Comparison of ENCODE assay signal across 8 cellular contexts in the genomic region with DNA sequence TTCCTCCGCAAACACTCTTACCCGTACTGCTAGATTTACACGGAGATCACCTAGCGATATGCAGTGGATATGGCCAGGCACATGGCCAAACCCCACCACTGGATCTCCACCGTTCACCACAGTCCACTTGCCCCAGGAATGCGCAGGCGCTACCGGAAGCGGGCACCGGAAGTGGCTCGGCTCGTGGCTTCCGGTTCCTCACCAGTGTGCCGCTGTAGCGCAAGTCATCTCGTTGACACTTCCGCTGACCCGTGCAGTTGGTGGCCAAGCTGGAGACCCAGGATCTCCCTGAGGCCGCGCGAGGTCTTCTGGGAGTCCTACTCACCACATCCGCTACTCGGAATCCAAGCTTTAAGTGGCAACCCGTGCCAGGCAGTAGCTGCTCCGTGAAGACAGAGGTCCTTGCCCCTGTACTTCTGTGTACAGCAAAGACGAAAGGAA. TPM values are rescaled to one million over a fixed set of nuclear protein-coding genes. Genes with fewer than 3 reads are reported as not detected.
DNase-seq lines count a peak whose midpoint lies in the region; ATAC-seq and TF ChIP-seq lines count a peak whose summit lies in the region.

No MANE protein-coding gene starts in this region.

- peak overlapping the region; percentile 89 for H2AFZ ChIP-seq in IMR-90 (replicated peaks; ENCODE audit: low read length, poor library complexity)

- TF ChIP-seq CTCF in IMR-90 (conservative IDR thresholded peaks at IDR 0.05; ENCODE audit: low read depth, low read length): no peak

- no peak overlapping the region for H2BK120ac ChIP-seq in IMR-90 (ENCODE audit: low read depth, low read length)

- TF ChIP-seq POLR2A in IMR-90 (IDR thresholded peaks at IDR 0.05; ENCODE audit: low read depth, low read length): no peak

- H3K9me3 ChIP-seq in IMR-90 (ENCODE audit: control insufficient read depth, insufficient read depth, low read length): peaks cover 7% of the 10 kb centered on the region

- peak overlapping the region; percentile 52 for H2AK5ac ChIP-seq in IMR-90 (ENCODE audit: low read depth, low read length)

- no TSS peak for BruUV-seq in IMR-90 (replicated peaks; lab: Mats Ljungman, UMichigan)

- H2BK20ac ChIP-seq in IMR-90 (ENCODE audit: low read depth, low read length): no peak overlapping the region

- H2BK15ac ChIP-seq in IMR-90 (ENCODE audit: low read depth, low read length): no peak overlapping the region

- H2BK5ac ChIP-seq in IMR-90 (ENCODE audit: low read depth, low read length, poor library complexity, severe bottlenecking): no peak overlapping the region

- H3K18ac ChIP-seq in IMR-90 (ENCODE audit: low read depth, low read length): no peak overlapping the region; the same call in 1 of the 2 replicates

- peak overlapping the region; percentile 39; the same call in 1 of the 2 replicates for H3K14ac ChIP-seq in IMR-90 (replicated peaks; ENCODE audit: low read depth, low read length)

- peaks cover 7% of the 10 kb centered on the region; the same call in 1 of the 2 replicates for H3K36me3 ChIP-seq in IMR-90 (ENCODE audit: control insufficient read depth, insufficient read depth, low read length)

- H4K20me1 ChIP-seq in IMR-90 (ENCODE audit: insufficient read depth, low read length): no peaks in the 10 kb centered on the region

- intact Hi-C loops in IMR-90 (cut with micrococcal nuclease): no loop called here
- intact Hi-C loops in cardiac septum (cut with DNase I): no loop called here

- dilution Hi-C loops in IMR-90 (cut with HindIII; ENCODE audit: low sequenced_read_pairs, unreplicated experiment): no loop called here

- CTCF ChIA-PET in IMR-90 (lab: Yijun Ruan, JAX): no interaction called here

- H3K79me1 ChIP-seq in IMR-90 (ENCODE audit: low read depth in 1 of 2, low read length in 2 of 2): peaks cover 0 to 3% of the 10 kb centered on the region in 2 experiments; a peak in 2 of 4 replicates

- no peak overlapping the region for H4K91ac ChIP-seq in IMR-90 (ENCODE audit: insufficient read depth, low read depth, low read length)

- H3K23ac ChIP-seq in IMR-90 (ENCODE audit: low read depth, low read length): no peak overlapping the region; the same call in 1 of the 2 replicates

- peak; percentile 31 for DNase-seq in IMR-90
- peak; percentile 20 for DNase-seq in activated T-cell treated with anti-CD3 and anti-CD28 coated beads for 4 hours
- peak; percentile 76 for DNase-seq in cardiac septum (ENCODE audit: low spot score)
- DNase-seq in stimulated activated CD4-positive, alpha-beta T cell treated with anti-CD3 and anti-CD28 coated beads, Interleukin-4, amount 100 ng/mL, for 4 hours: peak; percentile 50 to 64
- no peak for DNase-seq in SW 1271 (lab: John Stamatoyannopoulos, UW)
- DNase-seq in DMS 273 (lab: John Stamatoyannopoulos, UW; ENCODE audit: unreplicated experiment): no peak

- H3K4ac ChIP-seq in IMR-90 (ENCODE audit: low read depth, low read length): no peak overlapping the region

- WGBS in IMR-90 (ENCODE audit: extremely low coverage in 2 of 2, insufficient read length in 1 of 2), 2 experiments: 62% methylated on average over 7 of the region's 26 CpGs; no CpG with 5 or more reads in 1 of the 2 experiments

- no peaks in the 10 kb centered on the region for H3K9me1 ChIP-seq in IMR-90 (ENCODE audit: insufficient read depth, low read length)

- H3K27ac ChIP-seq in IMR-90 (ENCODE audit: insufficient read depth, low read length): no peak overlapping the region

- H4K8ac ChIP-seq in IMR-90 (ENCODE audit: low read depth in 2 of 2, low read length in 2 of 2): peak overlapping the region; percentile 67 to 85

- H3K56ac ChIP-seq in IMR-90 (ENCODE audit: extremely low read depth, insufficient read depth, low read length): no peak overlapping the region

- peak overlapping the region; percentile 68 for H2AK9ac ChIP-seq in IMR-90 (replicated peaks; ENCODE audit: low read depth, low read length, poor library complexity)

- in situ Hi-C loops in IMR-90 (cut with MboI; ENCODE audit: low sequenced_read_pairs): no loop called here

- POLR2A ChIA-PET in IMR-90 (lab: Charles Lee; ENCODE audit: unreplicated experiment): no interaction called here

- peak overlapping the region; percentile 75 for H4K5ac ChIP-seq in IMR-90 (ENCODE audit: low read depth, low read length)

- no peak overlapping the region for H3K9ac ChIP-seq in IMR-90 (ENCODE audit: low read depth, low read length)

- peak; percentile 80 for ATAC-seq in IMR-90 (ENCODE audit: low read depth)
- ATAC-seq in GM21526 (IDR thresholded peaks at IDR 0.05; ENCODE audit: low FRiP score, unreplicated experiment): no peak
- no peak for ATAC-seq in HG03196 (IDR thresholded peaks at IDR 0.05; ENCODE audit: unreplicated experiment)

- H3K4me1 ChIP-seq in IMR-90 (ENCODE audit: control insufficient read depth, insufficient read depth, low read length): no peaks in the 10 kb centered on the region

- TF ChIP-seq RAD21 in IMR-90 (IDR thresholded peaks at IDR 0.05; ENCODE audit: low read length): no peak

- peak overlapping the region; percentile 42 for H3K4me3 ChIP-seq in IMR-90 (ENCODE audit: insufficient read depth, low read depth, low read length)

- H3K27me3 ChIP-seq in IMR-90 (ENCODE audit: control insufficient read depth, insufficient read depth, low read length): 0 out of 2 replicates have a peak, but pooled peaks cover 2% of the 10 kb centered on the region

- H3K4me2 ChIP-seq in IMR-90 (ENCODE audit: low read depth, low read length): peak overlapping the region; percentile 67

TF ChIP-seq in IMR-90, 13 proteins besides CTCF, POLR2A, EP300 and RAD21:
- TF ChIP-seq MAFK (IDR thresholded peaks at IDR 0.05; ENCODE audit: low read depth, low read length) (no peak), FOS (IDR thresholded peaks at IDR 0.05; ENCODE audit: low read depth, low read length) (no peak), CEBPB (IDR thresholded peaks at IDR 0.05; ENCODE audit: low read depth, low read length) (no peak), RFX5 (IDR thresholded peaks at IDR 0.05; ENCODE audit: low read depth, low read length) (no peak), BHLHE40 (IDR thresholded peaks at IDR 0.05; ENCODE audit: low read depth, low read length) (no peak), NFE2L2 (IDR thresholded peaks at IDR 0.05; ENCODE audit: low read depth, low read length) (no peak), CHD1 (IDR thresholded peaks at IDR 0.05; ENCODE audit: low read depth, low read length) (no peak), MXI1 (IDR thresholded peaks at IDR 0.05; ENCODE audit: borderline replicate concordance, low read depth, low read length) (no peak), MAZ (IDR thresholded peaks at IDR 0.05; ENCODE audit: borderline replicate concordance, low read depth, low read length) (no peak), RCOR1 (IDR thresholded peaks at IDR 0.05; ENCODE audit: insufficient replicate concordance, low read length) (no peak), SMC3 (IDR thresholded peaks at IDR 0.05; ENCODE audit: low read depth, low read length) (no peak)
- TF ChIP-seq, protein P1, sequence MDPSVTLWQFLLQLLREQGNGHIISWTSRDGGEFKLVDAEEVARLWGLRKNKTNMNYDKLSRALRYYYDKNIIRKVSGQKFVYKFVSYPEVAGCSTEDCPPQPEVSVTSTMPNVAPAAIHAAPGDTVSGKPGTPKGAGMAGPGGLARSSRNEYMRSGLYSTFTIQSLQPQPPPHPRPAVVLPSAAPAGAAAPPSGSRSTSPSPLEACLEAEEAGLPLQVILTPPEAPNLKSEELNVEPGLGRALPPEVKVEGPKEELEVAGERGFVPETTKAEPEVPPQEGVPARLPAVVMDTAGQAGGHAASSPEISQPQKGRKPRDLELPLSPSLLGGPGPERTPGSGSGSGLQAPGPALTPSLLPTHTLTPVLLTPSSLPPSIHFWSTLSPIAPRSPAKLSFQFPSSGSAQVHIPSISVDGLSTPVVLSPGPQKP (IDR thresholded peaks at IDR 0.05; ENCODE audit: borderline replicate concordance, low read depth, low read length): no peak
- TF ChIP-seq, protein P2, sequence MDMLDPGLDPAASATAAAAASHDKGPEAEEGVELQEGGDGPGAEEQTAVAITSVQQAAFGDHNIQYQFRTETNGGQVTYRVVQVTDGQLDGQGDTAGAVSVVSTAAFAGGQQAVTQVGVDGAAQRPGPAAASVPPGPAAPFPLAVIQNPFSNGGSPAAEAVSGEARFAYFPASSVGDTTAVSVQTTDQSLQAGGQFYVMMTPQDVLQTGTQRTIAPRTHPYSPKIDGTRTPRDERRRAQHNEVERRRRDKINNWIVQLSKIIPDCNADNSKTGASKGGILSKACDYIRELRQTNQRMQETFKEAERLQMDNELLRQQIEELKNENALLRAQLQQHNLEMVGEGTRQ (IDR thresholded peaks at IDR 0.05; ENCODE audit: low read depth, low read length): no peak

RNA-seq across cellular contexts. Expression of a gene that starts 11.5 kb away (rescaled TPM):
- 3.0 and 3.1 TPM in 2 replicates for total RNA-seq in IMR-90 (2012; rRNA removed)
- 0.79 and 0.91 TPM in 2 replicates for polyA plus RNA-seq in IMR-90 (2012; rRNA removed)
- 0.24 and 0.31 TPM in 2 replicates for polyA plus RNA-seq in IMR-90 (2012; cell fraction: cytosol; rRNA removed)
- polyA plus RNA-seq in IMR-90 (2012; cell fraction: nucleus; rRNA removed; ENCODE audit: low replicate concordance): 0.24 and 1.9 TPM in 2 replicates
- 1.8 TPM for total RNA-seq in cardiac septum

RNA-seq across cellular contexts. Expression of a gene that starts 11.7 kb away (rescaled TPM):
- total RNA-seq in IMR-90 (2012; rRNA removed) (5.6 and 7.5 TPM in 2 replicates), cardiac septum (25.5 TPM)
- 15.2 and 18.0 TPM in 2 replicates for polyA plus RNA-seq in IMR-90 (2012; rRNA removed)
- 9.1 and 16.7 TPM in 2 replicates for polyA plus RNA-seq in IMR-90 (2012; cell fraction: cytosol; rRNA removed)
- 25.4 and 50.3 TPM in 2 replicates for polyA plus RNA-seq in IMR-90 (2012; cell fraction: nucleus; rRNA removed; ENCODE audit: low replicate concordance)

RNA-seq across cellular contexts. Expression of a gene that starts 30.8 kb away (rescaled TPM):
- total RNA-seq in IMR-90 (2012; rRNA removed): 5.3 and 7.2 TPM in 2 replicates
- polyA plus RNA-seq in IMR-90 (2012; rRNA removed): 9.4 and 10.6 TPM in 2 replicates
- polyA plus RNA-seq in IMR-90 (2012; cell fraction: cytosol; rRNA removed): 6.6 and 9.8 TPM in 2 replicates
- polyA plus RNA-seq in IMR-90 (2012; cell fraction: nucleus; rRNA removed; ENCODE audit: low replicate concordance): 5.1 and 8.9 TPM in 2 replicates
- 9.2 TPM for total RNA-seq in cardiac septum

RNA-seq across cellular contexts. Expression of a gene that starts 31.0 kb away (rescaled TPM):
- total RNA-seq in IMR-90 (2012; rRNA removed): 10.0 and 16.5 TPM in 2 replicates
- polyA plus RNA-seq in IMR-90 (2012; rRNA removed): 10.3 and 13.0 TPM in 2 replicates
- 4.4 and 6.0 TPM in 2 replicates for polyA plus RNA-seq in IMR-90 (2012; cell fraction: cytosol; rRNA removed)
- polyA plus RNA-seq in IMR-90 (2012; cell fraction: nucleus; rRNA removed; ENCODE audit: low replicate concordance): 8.0 and 18.2 TPM in 2 replicates
- 7.2 TPM for total RNA-seq in cardiac septum

Comparison
In these comparisons a context has a peak if more than half of its experiments do, and no peak if none do; other contexts are left out.
1. DNase-seq: peak in IMR-90 (single experiment), activated T-cell treated with anti-CD3 and anti-CD28 coated beads for 4 hours (single experiment), cardiac septum (single experiment) and stimulated activated CD4-positive, alpha-beta T cell treated with anti-CD3 and anti-CD28 coated beads, Interleukin-4, amount 100 ng/mL, for 4 hours (2 of 2); none in SW 1271 (0 of 2) and DMS 273 (single experiment).